ENCODE assay signal across 8 cellular contexts in the genomic region with DNA sequence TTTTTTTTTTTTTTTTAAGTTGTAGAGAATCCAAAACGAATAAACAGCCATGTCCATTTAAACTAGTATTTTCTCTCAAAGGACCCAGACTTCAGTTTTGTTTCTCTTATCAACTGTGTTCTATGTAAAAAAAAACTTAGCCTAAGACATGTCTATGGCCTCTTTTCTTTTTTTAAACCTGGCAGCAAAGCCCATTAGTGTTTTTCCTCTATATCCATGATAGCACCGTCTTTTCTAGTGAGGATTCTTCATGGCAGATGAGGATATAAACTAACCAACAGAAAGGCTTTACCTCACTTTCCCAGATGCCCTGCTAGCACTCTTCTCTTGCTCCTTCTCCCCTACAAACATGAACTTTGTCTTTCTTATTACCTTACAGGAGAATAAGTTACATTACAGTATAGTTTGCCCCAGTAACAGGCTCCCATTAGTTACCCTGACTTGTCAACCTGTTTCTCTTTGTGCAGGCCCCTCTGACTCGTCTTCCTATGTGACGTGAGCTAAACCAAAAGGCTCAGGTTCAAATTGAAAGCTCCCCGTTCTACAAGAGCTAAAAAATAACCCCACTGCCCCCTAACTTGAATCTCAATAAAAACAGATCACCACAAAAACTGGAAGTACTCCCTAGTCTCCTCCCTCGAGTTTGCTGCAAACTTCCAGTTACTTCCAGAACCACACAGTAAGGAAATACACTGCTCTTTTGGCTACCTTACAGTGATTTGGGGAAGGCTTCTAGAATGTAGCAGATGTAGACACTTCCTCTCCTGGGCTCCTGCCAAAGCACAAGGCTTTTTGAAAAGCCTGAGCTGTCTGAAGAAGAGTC. TPM values are rescaled to one million over a fixed set of nuclear protein-coding genes. Genes with fewer than 3 reads are reported as not detected.
DNase-seq lines count a peak whose midpoint lies in the region; ATAC-seq, FAIRE-seq and TF ChIP-seq lines count a peak whose summit lies in the region.

No MANE protein-coding gene starts in this region.

- in situ Hi-C loops in HepG2 (cut with HindIII; ENCODE audit: extremely low pct_ligation_motif_present, low pct_unique_long_range_greater_than_20kb): no loop called here

- no peak overlapping the region for H2AFZ ChIP-seq in HepG2 (ENCODE audit: low read length)

- H4K20me1 ChIP-seq in HepG2 (ENCODE audit: insufficient read depth, low read length): peaks cover 65% of the 10 kb centered on the region

- CTCF ChIA-PET in HepG2 (lab: Yijun Ruan, JAX; ENCODE audit: low intra/inter-chr PET ratio, low total read pairs): no interaction called here

- H3K27me3 ChIP-seq in liver (ENCODE audit: control insufficient read depth in 4 of 4, insufficient read depth in 4 of 4, low read length in 3 of 4) (no peaks in the 10 kb centered on the region), HepG2 (ENCODE audit: control insufficient read depth in 1 of 2, insufficient read depth in 2 of 2, low read length in 2 of 2) (no peaks in the 10 kb centered on the region), suprapubic skin (no peaks in the 10 kb centered on the region)

- H3K4me3 ChIP-seq in liver (ENCODE audit: low read depth in 1 of 3, low read length in 3 of 3) (no peak overlapping the region), HepG2 (replicated peaks in 1 of 3; ENCODE audit: insufficient read depth in 1 of 3, low read depth in 2 of 3, low read length in 3 of 3) (no peak overlapping the region), suprapubic skin (peak overlapping the region; percentile 26)

- no TSS peak for BruUV-seq in HepG2 (replicated peaks; lab: Mats Ljungman, UMichigan)

- H3K36me3 ChIP-seq in liver (ENCODE audit: control insufficient read depth in 4 of 4, insufficient read depth in 3 of 4, low read depth in 1 of 4, low read length in 3 of 4): peaks cover 2 to 19% (median 16%) of the 10 kb centered on the region in 4 donors
- H3K36me3 ChIP-seq in HepG2 (replicated peaks in 1 of 2; ENCODE audit: control insufficient read depth in 1 of 2, insufficient read depth in 2 of 2, low read length in 2 of 2): peaks cover 5 to 44% of the 10 kb centered on the region in 2 experiments; a peak in 3 of 5 replicates
- peaks cover 15% of the 10 kb centered on the region for H3K36me3 ChIP-seq in suprapubic skin

- peaks cover 61% of the 10 kb centered on the region for H3K79me2 ChIP-seq in HepG2 (ENCODE audit: insufficient read depth, low read length)

- FAIRE-seq in HepG2 (lab: Jason Lieb, UNC): no peak

- peak overlapping the region; percentile 19 to 79 for H3K27ac ChIP-seq in liver (ENCODE audit: low read depth in 1 of 2, low read length in 2 of 2)
- no peak overlapping the region for H3K27ac ChIP-seq in HepG2 (ENCODE audit: extremely low read length, insufficient read depth, low read length)
- peak overlapping the region; percentile 66 for H3K27ac ChIP-seq in suprapubic skin

- no peak for ATAC-seq in HepG2
- ATAC-seq in HG02852 (IDR thresholded peaks at IDR 0.05; ENCODE audit: unreplicated experiment): no peak

- TF ChIP-seq POLR2A in HepG2 (IDR thresholded peaks at IDR 0.05; ENCODE audit: insufficient read depth in 1 of 2, low read depth in 2 of 2, low read length in 2 of 2) (no peak), suprapubic skin (IDR thresholded peaks at IDR 0.05) (no peak)

- TF ChIP-seq RAD21 in liver (IDR thresholded peaks at IDR 0.05) (no peak), HepG2 (CRISPR knock-in tag; IDR thresholded peaks at IDR 0.05) (no peak)

- no peak for TF ChIP-seq EP300 in HepG2 (IDR thresholded peaks at IDR 0.05; ENCODE audit: low read depth in 2 of 2, low read length in 2 of 2)
- no peak for TF ChIP-seq EP300 in HepG2 (CRISPR knock-in tag; IDR thresholded peaks at IDR 0.05; ENCODE audit: borderline replicate concordance)
- no peak for TF ChIP-seq EP300 in suprapubic skin (IDR thresholded peaks at IDR 0.05)

- H3K9me3 ChIP-seq in liver (ENCODE audit: control insufficient read depth in 4 of 4, low read length in 3 of 4): no peaks in the 10 kb centered on the region
- H3K9me3 ChIP-seq in HepG2 (ENCODE audit: low read length): no peaks in the 10 kb centered on the region
- H3K9me3 ChIP-seq in suprapubic skin: no peaks in the 10 kb centered on the region

- H3K4me1 ChIP-seq in liver (ENCODE audit: control insufficient read depth in 4 of 4, insufficient read depth in 4 of 4, low read length in 3 of 4) (peaks cover 0 to 1% (median 0%) of the 10 kb centered on the region in 4 donors), HepG2 (ENCODE audit: insufficient read depth, low read length) (peaks cover 2% of the 10 kb centered on the region; the same call in 1 of the 2 replicates), suprapubic skin (peaks cover 11% of the 10 kb centered on the region)

- no peak overlapping the region for H3K4me2 ChIP-seq in HepG2 (ENCODE audit: low read depth, low read length)

- H3K9ac ChIP-seq in liver (ENCODE audit: low read depth in 1 of 2, low read length in 2 of 2) (peak overlapping the region in 1 of 2 donors; percentile 67), HepG2 (ENCODE audit: insufficient read depth, low read depth, low read length) (no peak overlapping the region)

- DNase-seq in HepG2 (ENCODE audit: low spot score) (no peak), astrocyte of the hippocampus (ENCODE audit: low read depth, low spot score) (peak; percentile 56), kidney tubule cell (ENCODE audit: low spot score) (peak; percentile 24), suprapubic skin (ENCODE audit: low spot score in 2 of 2) (no peak)
- no peak for DNase-seq in stimulated activated naive CD4-positive, alpha-beta T cell treated with Interleukin-2 at 50 U/mL for 16 hours (lab: John Stamatoyannopoulos, UW)
- no peak for DNase-seq in activated CD8-positive, alpha-beta memory T cell treated with anti-CD3 and anti-CD28 coated beads, Interleukin-2, amount 50 U/mL, for 48 hours

- POLR2A ChIA-PET in HepG2 (lab: Yijun Ruan, JAX): no interaction called here

- 63% methylated on average over 6 of the region's 6 CpGs for WGBS in liver
- 89% methylated on average over 6 of the region's 6 CpGs for WGBS in HepG2 (ENCODE audit: low lambda C conversion rate)
- 38% methylated on average over 6 of the region's 6 CpGs for WGBS in suprapubic skin

- intact Hi-C loops in HepG2 (cut with micrococcal nuclease; ENCODE audit: unreplicated experiment): no loop called here

- no peak for TF ChIP-seq CTCF in liver (IDR thresholded peaks at IDR 0.05; ENCODE audit: low read depth, low read length, missing input control)
- no peak for TF ChIP-seq CTCF in HepG2 (CRISPR knock-in tag; IDR thresholded peaks at IDR 0.05)
- TF ChIP-seq CTCF in suprapubic skin (IDR thresholded peaks at IDR 0.05): no peak

RNA-seq across cellular contexts. Expression of a gene that starts 20.1 kb away (rescaled TPM):
- total RNA-seq in liver (10 to 100 TPM; 26.3 to 63.7 TPM), HepG2 (2016; rRNA removed; fragmentation: Illumina TruSeq; extraction: Trizol) (39.0 and 63.1 TPM in 2 replicates), suprapubic skin (10 to 100 TPM; 10.6 to 19.5 (median 16.0) TPM)
- polyA plus RNA-seq in liver (10 to 100 TPM in 1 of 2 donors, 1 to 10 TPM in 1; 6.1 to 21.1 TPM), HepG2 (2011; rRNA removed) (137 and 196 TPM in 2 replicates)
- total RNA-seq in HepG2 (2016; cell fraction: cytosol; rRNA removed; fragmentation: Illumina TruSeq; extraction: Trizol; ENCODE audit: low read depth): 11.3 TPM in 2 replicates
- 39.0 and 64.4 TPM in 2 replicates for total RNA-seq in HepG2 (2016; cell fraction: insoluble cytoplasmic fraction; rRNA removed; fragmentation: Illumina TruSeq; extraction: Trizol)
- total RNA-seq in HepG2 (2016; cell fraction: membrane; rRNA removed; fragmentation: Illumina TruSeq; extraction: Trizol): 21.6 and 25.4 TPM in 2 replicates
- 64.0 and 71.0 TPM in 2 replicates for total RNA-seq in HepG2 (2016; cell fraction: nucleus; rRNA removed; fragmentation: Illumina TruSeq; extraction: Trizol)
- 76.6 and 126 TPM in 2 replicates for polyA plus RNA-seq in HepG2 (2011; cell fraction: cytosol; rRNA removed)
- polyA plus RNA-seq in HepG2 (2011; cell fraction: nucleus; rRNA removed): 43.9 and 52.6 TPM in 2 replicates
- 219 and 241 TPM in 2 replicates for polyA plus RNA-seq in HepG2 (2012)
- 5.6 and 5.7 TPM in 2 replicates for polyA plus RNA-seq in HepG2 (2016; cell fraction: cytosol; fragmentation: Illumina TruSeq; extraction: Trizol; ENCODE audit: low read depth)
- polyA plus RNA-seq in HepG2 (2016; cell fraction: insoluble cytoplasmic fraction; fragmentation: Illumina TruSeq; extraction: Trizol; ENCODE audit: low read depth): 28.0 TPM in 2 replicates
- polyA plus RNA-seq in HepG2 (2016; cell fraction: membrane; fragmentation: Illumina TruSeq; extraction: Trizol; ENCODE audit: low read depth): 11.2 and 11.8 TPM in 2 replicates
- polyA plus RNA-seq in HepG2 (2016; cell fraction: nucleus; fragmentation: Illumina TruSeq; extraction: Trizol; ENCODE audit: insufficient read depth, low read depth): 59.1 and 61.8 TPM in 2 replicates
- 7.7 and 38.5 TPM in 2 replicates for polyA minus RNA-seq in HepG2 (2011; rRNA and poly(A)+ RNA removed; ENCODE audit: low replicate concordance)
- 92.9 and 99.9 TPM in 2 replicates for polyA minus RNA-seq in HepG2 (2011; cell fraction: cytosol; rRNA and poly(A)+ RNA removed)
- polyA minus RNA-seq in HepG2 (2011; cell fraction: nucleus; rRNA and poly(A)+ RNA removed): 169 and 183 TPM in 2 replicates

RNA-seq across cellular contexts. Expression of a gene that starts 33.7 kb away (rescaled TPM):
- total RNA-seq in liver (1 to 10 TPM; 1.4 to 4.0 TPM), HepG2 (2016; rRNA removed; fragmentation: Illumina TruSeq; extraction: Trizol) (2.5 and 4.2 TPM in 2 replicates), suprapubic skin (1 to 10 TPM in 3 of 4 donors, under 1 TPM in 1; 0.86 to 4.2 (median 1.5) TPM)
- polyA plus RNA-seq in liver (1 to 10 TPM in 1 of 2 donors, under 1 TPM in 1; 0.60 to 3.5 TPM), HepG2 (2011; rRNA removed) (5.0 and 6.5 TPM in 2 replicates)
- total RNA-seq in HepG2 (2016; cell fraction: cytosol; rRNA removed; fragmentation: Illumina TruSeq; extraction: Trizol; ENCODE audit: low read depth): 0.62 and 0.71 TPM in 2 replicates
- 2.6 and 3.4 TPM in 2 replicates for total RNA-seq in HepG2 (2016; cell fraction: insoluble cytoplasmic fraction; rRNA removed; fragmentation: Illumina TruSeq; extraction: Trizol)
- 1.4 and 1.7 TPM in 2 replicates for total RNA-seq in HepG2 (2016; cell fraction: membrane; rRNA removed; fragmentation: Illumina TruSeq; extraction: Trizol)
- 4.1 and 5.2 TPM in 2 replicates for total RNA-seq in HepG2 (2016; cell fraction: nucleus; rRNA removed; fragmentation: Illumina TruSeq; extraction: Trizol)
- polyA plus RNA-seq in HepG2 (2011; cell fraction: cytosol; rRNA removed): 2.8 and 3.1 TPM in 2 replicates
- 8.1 and 8.8 TPM in 2 replicates for polyA plus RNA-seq in HepG2 (2011; cell fraction: nucleus; rRNA removed)
- 3.6 and 5.2 TPM in 2 replicates for polyA plus RNA-seq in HepG2 (2012)
- 0.85 and 1.0 TPM in 2 replicates for polyA plus RNA-seq in HepG2 (2016; cell fraction: cytosol; fragmentation: Illumina TruSeq; extraction: Trizol; ENCODE audit: low read depth)
- polyA plus RNA-seq in HepG2 (2016; cell fraction: insoluble cytoplasmic fraction; fragmentation: Illumina TruSeq; extraction: Trizol; ENCODE audit: low read depth): 3.0 and 4.1 TPM in 2 replicates
- polyA plus RNA-seq in HepG2 (2016; cell fraction: membrane; fragmentation: Illumina TruSeq; extraction: Trizol; ENCODE audit: low read depth): 1.5 and 1.7 TPM in 2 replicates
- polyA plus RNA-seq in HepG2 (2016; cell fraction: nucleus; fragmentation: Illumina TruSeq; extraction: Trizol; ENCODE audit: insufficient read depth, low read depth): 8.3 and 9.2 TPM in 2 replicates
- polyA minus RNA-seq in HepG2 (2011; rRNA and poly(A)+ RNA removed; ENCODE audit: low replicate concordance): 1.9 and 2.1 TPM in 2 replicates
- 1.4 and 1.5 TPM in 2 replicates for polyA minus RNA-seq in HepG2 (2011; cell fraction: cytosol; rRNA and poly(A)+ RNA removed)
- 4.6 and 4.8 TPM in 2 replicates for polyA minus RNA-seq in HepG2 (2011; cell fraction: nucleus; rRNA and poly(A)+ RNA removed)

Comparison
In these comparisons a context has a peak if more than half of its experiments do, and no peak if none do; other contexts are left out.
1. DNase-seq: peak in astrocyte of the hippocampus (single experiment) and kidney tubule cell (single experiment); none in HepG2 (single experiment), suprapubic skin (0 of 2), stimulated activated naive CD4-positive, alpha-beta T cell treated with Interleukin-2 at 50 U/mL for 16 hours (single experiment) and activated CD8-positive, alpha-beta memory T cell treated with anti-CD3 and anti-CD28 coated beads, Interleukin-2, amount 50 U/mL, for 48 hours (single experiment).